24 cellular contexts compared by ENCODE assay signal in genomic region chr9:123465304-123465703, GRCh38.
"Had no signal": no experiment of that assay in that cellular context is flagged by ENCODE, and none has a peak within 500 bp of the region (broad histone marks: within the 10 kb centered on the region; RNA-seq: fewer than 3 reads in every experiment).

No MANE protein-coding gene starts in this region.

- H3K36me3 ChIP-seq: gastrocnemius medialis, left ventricle myocardium inferior, vagina had no signal

- H3K4me3 ChIP-seq: coronary artery, dorsolateral prefrontal cortex, gastrocnemius medialis, left ventricle myocardium inferior, upper lobe of left lung, vagina had no signal

- H3K4me1 Mint-ChIP-seq: activated CD4-positive, alpha-beta memory T cell treated with anti-CD3 and anti-CD28 coated beads, Interleukin-2, amount 10 ng/mL, durations not matched to agents 7 days and 5 days; activated CD4-positive, alpha-beta T cell treated with anti-CD3 and anti-CD28 coated beads, Interleukin-2, amount 10 ng/mL, durations not matched to agents 7 days and 5 days; activated T-helper 17 cell treated with anti-CD3 and anti-CD28 coated beads, Interleukin-2, amount 50 U/mL, for 72 hours had no signal

- FAIRE-seq: bronchial epithelial cell had no signal

- H3K27me3 Mint-ChIP-seq: activated CD4-positive, alpha-beta memory T cell treated with anti-CD3 and anti-CD28 coated beads, Interleukin-2, amount 10 ng/mL, durations not matched to agents 7 days and 5 days; activated CD4-positive, alpha-beta T cell treated with anti-CD3 and anti-CD28 coated beads, Interleukin-2, amount 10 ng/mL, durations not matched to agents 7 days and 5 days; activated T-helper 17 cell treated with anti-CD3 and anti-CD28 coated beads, Interleukin-2, amount 50 U/mL, for 72 hours had no signal

- H3K27ac Mint-ChIP-seq: activated CD4-positive, alpha-beta memory T cell treated with anti-CD3 and anti-CD28 coated beads, Interleukin-2, amount 10 ng/mL, durations not matched to agents 7 days and 5 days; activated CD4-positive, alpha-beta T cell treated with anti-CD3 and anti-CD28 coated beads, Interleukin-2, amount 10 ng/mL, durations not matched to agents 7 days and 5 days; activated naive CD4-positive, alpha-beta T cell treated with anti-CD3 and anti-CD28 coated beads, Interleukin-2, amount 50 U/mL, for 72 hours; activated T-helper 17 cell treated with anti-CD3 and anti-CD28 coated beads, Interleukin-2, amount 50 U/mL, for 72 hours; nephron had no signal

- H3K27ac ChIP-seq: coronary artery, dorsolateral prefrontal cortex, gastrocnemius medialis, left ventricle myocardium inferior, upper lobe of left lung, vagina had no signal

- H3K4me3 Mint-ChIP-seq: activated CD4-positive, alpha-beta memory T cell treated with anti-CD3 and anti-CD28 coated beads, Interleukin-2, amount 10 ng/mL, durations not matched to agents 7 days and 5 days; activated CD4-positive, alpha-beta T cell treated with anti-CD3 and anti-CD28 coated beads, Interleukin-2, amount 10 ng/mL, durations not matched to agents 7 days and 5 days; activated T-cell treated with anti-CD3 and anti-CD28 coated beads, Interleukin-2, amount 50 U/mL, for 4 hours; activated T-helper 17 cell treated with anti-CD3 and anti-CD28 coated beads, Interleukin-2, amount 50 U/mL, for 72 hours; nephron had no signal

- ATAC-seq: activated naive CD4-positive, alpha-beta T cell treated with anti-CD3 and anti-CD28 coated beads, Interleukin-2, amount 50 U/mL, for 72 hours; activated T-cell treated with anti-CD3 and anti-CD28 coated beads, Interleukin-2, amount 50 U/mL, for 4 hours; activated T-helper 17 cell treated with anti-CD3 and anti-CD28 coated beads, Interleukin-2, amount 50 U/mL, for 72 hours; gastrocnemius medialis; right cardiac atrium; stimulated activated naive CD8-positive, alpha-beta T cell treated with anti-CD3 and anti-CD28 coated beads, Interleukin-15, Interleukin-2, amounts not matched to agents 100 U/mL and 50 U/mL, for 24 hours had no signal

- H3K9me3 Mint-ChIP-seq: activated CD4-positive, alpha-beta memory T cell treated with anti-CD3 and anti-CD28 coated beads, Interleukin-2, amount 10 ng/mL, durations not matched to agents 7 days and 5 days; activated CD4-positive, alpha-beta T cell treated with anti-CD3 and anti-CD28 coated beads, Interleukin-2, amount 10 ng/mL, durations not matched to agents 7 days and 5 days; activated naive CD4-positive, alpha-beta T cell treated with anti-CD3 and anti-CD28 coated beads, Interleukin-2, amount 50 U/mL, for 72 hours; activated T-cell treated with anti-CD3 and anti-CD28 coated beads, Interleukin-2, amount 50 U/mL, for 4 hours; activated T-helper 17 cell treated with anti-CD3 and anti-CD28 coated beads, Interleukin-2, amount 50 U/mL, for 72 hours; nephron had no signal

- H3K27me3 ChIP-seq: dorsolateral prefrontal cortex, gastrocnemius medialis, upper lobe of left lung, vagina had no signal

- H3K9me3 ChIP-seq: gastrocnemius medialis, left ventricle myocardium inferior, upper lobe of left lung, vagina had no signal

- H3K4me1 ChIP-seq: gastrocnemius medialis, left ventricle myocardium inferior, upper lobe of left lung, vagina had no signal

- DNase-seq: activated CD4-positive, alpha-beta memory T cell treated with anti-CD3 and anti-CD28 coated beads, Interleukin-2, amount 10 ng/mL, durations not matched to agents 7 days and 5 days; activated CD4-positive, alpha-beta T cell treated with anti-CD3 and anti-CD28 coated beads for 1 hour; activated CD4-positive, alpha-beta T cell treated with anti-CD3 and anti-CD28 coated beads, Interleukin-2, amount 10 ng/mL, durations not matched to agents 7 days and 5 days; activated CD8-positive, alpha-beta memory T cell treated with anti-CD3 and anti-CD28 coated beads, Interleukin-2, amount 50 U/mL, for 48 hours; activated gamma-delta T cell treated with Interleukin-2 at 50 U/mL for 16 hours; activated T-cell treated with anti-CD3 and anti-CD28 coated beads, Interleukin-2, amount 50 U/mL, for 4 hours; anterior cingulate cortex; effector memory CD4-positive, alpha-beta T cell; gastrocnemius medialis; hippocampal formation; left ventricle myocardium inferior; right cardiac atrium; stimulated activated CD4-positive, alpha-beta T cell treated with anti-CD3 and anti-CD28 coated beads, Interleukin-12 subunit alpha, Interleukin-12 subunit beta, amount 100 ng/mL, for 4 hours; stimulated activated CD4-positive, alpha-beta T cell treated with anti-CD3 and anti-CD28 coated beads, Interleukin-4, amount 100 ng/mL, for 1 hour; stimulated activated naive CD8-positive, alpha-beta T cell treated with anti-CD3 and anti-CD28 coated beads, Interleukin-15, Interleukin-2, amounts not matched to agents 100 U/mL and 50 U/mL, for 24 hours; T-helper 2 cell; upper lobe of left lung had no signal
